Comparison of ENCODE assay signal across 9 cellular contexts in the genomic region with DNA sequence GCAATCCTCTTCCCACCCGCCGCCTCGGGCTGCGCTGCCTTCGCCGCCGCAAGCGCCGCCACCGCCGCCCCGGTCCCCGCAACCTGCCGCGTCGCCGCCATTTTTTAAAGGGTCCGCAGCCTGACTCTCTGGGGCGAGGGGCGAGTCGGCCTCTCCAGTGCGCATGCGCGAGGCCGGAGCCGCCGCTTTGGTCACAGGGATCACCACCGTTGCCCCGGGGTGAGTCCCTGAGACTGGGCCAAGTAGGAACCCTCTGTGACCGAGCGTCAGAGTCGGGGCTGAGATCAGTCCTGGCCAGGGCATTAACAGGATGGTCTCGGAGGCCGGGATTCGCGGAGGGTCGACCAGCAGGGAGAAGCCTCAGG. TPM values are rescaled to one million over a fixed set of nuclear protein-coding genes. Genes with fewer than 3 reads are reported as not detected.
DNase-seq lines count a peak whose midpoint lies in the region; ATAC-seq and TF ChIP-seq lines count a peak whose summit lies in the region.
"Had no signal": no experiment of that assay in that cellular context is flagged by ENCODE, and none has a peak within 500 bp of the region (broad histone marks: within the 10 kb centered on the region; RNA-seq: fewer than 3 reads in every experiment).

No MANE protein-coding gene starts in this region.

- peak; percentile 48 for DNase-seq in NCI-H2171 treated with DMSO at 0.1 percent for 48 hours (lab: John Stamatoyannopoulos, UW)
- DNase-seq in dorsolateral prefrontal cortex: peak in 5 of 10 donors; percentile 20 to 72 (median 60)
- no peak for DNase-seq in tibial nerve (ENCODE audit: low spot score in 2 of 2)
- no peak for DNase-seq in SW 1271 (lab: John Stamatoyannopoulos, UW)
- DNase-seq: MM.1S; stimulated activated CD4-positive, alpha-beta T cell treated with anti-CD3 and anti-CD28 coated beads, Interleukin-2, amount 100 ng/mL, for 48 hours had no signal

- TF ChIP-seq EP300 in tibial nerve (IDR thresholded peaks at IDR 0.05): no peak

- H3K36me3 ChIP-seq in mesodermal cell (ENCODE audit: control insufficient read depth, insufficient read depth, low read length) (no peaks in the 10 kb centered on the region), tibial nerve (peaks cover 0 to 42% (median 0%) of the 10 kb centered on the region in 3 donors)

- H3K4me3 ChIP-seq in dorsolateral prefrontal cortex (peak overlapping the region; percentile 51 to 81 (median 71)), mesodermal cell (ENCODE audit: extremely low read depth, insufficient read depth, low read length, poor library complexity, severe bottlenecking) (peak overlapping the region; percentile 46), tibial nerve (peak overlapping the region; percentile 12 to 43 (median 20))

- intact Hi-C loops in dorsolateral prefrontal cortex (cut with DNase I): no loop called here

- TF ChIP-seq POLR2A in tibial nerve (IDR thresholded peaks at IDR 0.05): no peak

- ATAC-seq in GM21528 (IDR thresholded peaks at IDR 0.05; ENCODE audit: low FRiP score, unreplicated experiment) (no peak), HG03521 (IDR thresholded peaks at IDR 0.05; ENCODE audit: unreplicated experiment) (no peak)

- H3K4me1 ChIP-seq in mesodermal cell (ENCODE audit: control insufficient read depth, insufficient read depth, low read length, poor library complexity, severe bottlenecking): no peaks in the 10 kb centered on the region
- no peaks in the 10 kb centered on the region for H3K4me1 ChIP-seq in tibial nerve

- H3K27ac ChIP-seq in dorsolateral prefrontal cortex (peak overlapping the region in 9 of 59 donors; percentile 13 to 73 (median 60)), mesodermal cell (ENCODE audit: low read depth, low read length, severe bottlenecking) (no peak overlapping the region), tibial nerve (no peak overlapping the region)

- H3K9me3 ChIP-seq in mesodermal cell (ENCODE audit: control insufficient read depth, low read length) (peaks cover 16% of the 10 kb centered on the region), tibial nerve (peaks cover 0 to 38% (median 0%) of the 10 kb centered on the region in 4 donors)

- H3K27me3 ChIP-seq in dorsolateral prefrontal cortex (no peaks in the 10 kb centered on the region), tibial nerve (no peaks in the 10 kb centered on the region)

- TF ChIP-seq CTCF in dorsolateral prefrontal cortex (IDR thresholded peaks at IDR 0.05 in 54 of 56, conservative IDR thresholded peaks at IDR 0.05 in 2 of 56; ENCODE audit: low read depth in 1 of 56, partially characterized antibody in 56 of 56) (no peak), tibial nerve (IDR thresholded peaks at IDR 0.05) (no peak)

- WGBS in mesodermal cell (ENCODE audit: insufficient coverage in 2 of 2), 2 experiments: 9 to 23% methylated on average over 36 to 37 of the region's 37 CpGs
- 20% methylated on average over 17 of the region's 37 CpGs; no CpG with 5 or more reads in 1 of the 2 donors for whole genome bisulfite sequencing in tibial nerve, 2 donors

RNA-seq across cellular contexts. Expression of gene ZNF146, which starts 42.6 kb away (rescaled TPM):
- total RNA-seq in dorsolateral prefrontal cortex: 100 to 1,000 TPM in 1 of 120 experiments, 10 to 100 TPM in 119; 35.9 to 116 (median 55.5) TPM
- polyA plus RNA-seq in mesodermal cell (2013, experiment 1 of 2): 82.6 TPM
- 85.0 TPM for polyA plus RNA-seq in mesodermal cell (2013, experiment 2 of 2)
- 10 to 100 TPM; 52.2 to 66.1 (median 53.9) TPM for total RNA-seq in tibial nerve

RNA-seq across cellular contexts. Expression of gene ZNF565, which starts 43.0 kb away (rescaled TPM):
- total RNA-seq in dorsolateral prefrontal cortex: 10 to 100 TPM in 117 of 120 experiments, 1 to 10 TPM in 3; 9.6 to 25.4 (median 14.5) TPM
- polyA plus RNA-seq in mesodermal cell (2013, experiment 1 of 2): 3.2 TPM
- 3.0 TPM for polyA plus RNA-seq in mesodermal cell (2013, experiment 2 of 2)
- total RNA-seq in tibial nerve: 1 to 10 TPM; 4.8 to 9.6 (median 6.9) TPM

Comparison
In these comparisons a context has a peak if more than half of its experiments do, and no peak if none do; other contexts are left out.
1. H3K4me3 ChIP-seq: peak in every context shown above with its lines; median percentile 71 in dorsolateral prefrontal cortex; 46 in mesodermal cell; 20 in tibial nerve.